ENCODE assay signal across 7 cellular contexts in genomic region chr7:31440511-31440910, GRCh38.
"Had no signal": no experiment of that assay in that cellular context is flagged by ENCODE, and none has a peak within 500 bp of the region (broad histone marks: within the 10 kb centered on the region; RNA-seq: fewer than 3 reads in every experiment).

No MANE protein-coding gene starts in this region.

- FAIRE-seq: H1, H54, HTR-8/SVneo had no signal

- H3K27ac Mint-ChIP-seq: GM23338, H9 had no signal

- H2AFZ ChIP-seq: GM23338 had no signal

- ATAC-seq: GM23338 had no signal

- H3K9me3 Mint-ChIP-seq: GM23338, H9 had no signal

- H3K4me3 Mint-ChIP-seq: GM23338, H9 had no signal

- DNase-seq: H9, HCEC 1CT, IMR-90 had no signal

- H3K4me3 ChIP-seq: GM23338 had no signal
